In the genomic region with DNA sequence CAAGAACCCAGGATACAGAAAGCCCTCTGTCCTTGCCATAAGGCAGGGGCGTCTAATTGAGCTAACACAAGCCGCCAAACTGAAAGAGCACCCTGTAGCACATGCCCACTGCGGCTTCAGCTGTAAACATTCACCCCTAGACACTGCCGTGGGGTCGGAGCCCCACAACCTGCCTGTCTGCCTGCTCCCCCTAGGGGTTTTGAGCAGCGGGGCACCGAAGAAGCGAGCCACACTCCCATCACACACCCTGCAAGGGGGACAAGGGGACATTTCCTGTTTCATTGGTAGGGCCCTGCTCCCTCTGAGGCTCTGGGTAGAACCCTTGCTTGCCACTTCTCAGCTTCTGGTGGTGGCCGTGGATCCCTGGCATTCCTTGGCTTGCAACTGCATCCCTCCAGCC, we compare ENCODE assay signal across 15 cellular contexts. TPM values are rescaled to one million over a fixed set of nuclear protein-coding genes. Genes with fewer than 3 reads are reported as not detected.
DNase-seq lines count a peak whose midpoint lies in the region; ATAC-seq and TF ChIP-seq lines count a peak whose summit lies in the region.
"Had no signal": no experiment of that assay in that cellular context is flagged by ENCODE, and none has a peak within 500 bp of the region (broad histone marks: within the 10 kb centered on the region; RNA-seq: fewer than 3 reads in every experiment).

No MANE protein-coding gene starts in this region.

- ATAC-seq in Right ventricle myocardium superior (ENCODE audit: poor library complexity) (peak; percentile 20), left cardiac atrium (no peak), psoas muscle (no peak)
- ATAC-seq: gastroesophageal sphincter; stimulated activated naive B cell treated with anti-CD40 and anti-IgM and Interleukin-4, amounts not matched to agents 10 μg/mL and 1 μg/mL and 100 μg/mL, for 72 hours had no signal

- peak; percentile 22 for TF ChIP-seq CTCF in epithelial cell of proximal tubule (conservative IDR thresholded peaks at IDR 0.05; ENCODE audit: low read depth, low read length)
- TF ChIP-seq CTCF in psoas muscle (IDR thresholded peaks at IDR 0.05): no peak

- DNase-seq in Right ventricle myocardium superior (no peak), left cardiac atrium (no peak), OCI-M1 (lab: John Stamatoyannopoulos, UW) (peak; percentile 22), epithelial cell of proximal tubule (ENCODE audit: low read depth) (no peak), substantia nigra (lab: John Stamatoyannopoulos, UW) (peak in 7 of 49 donors; percentile 4 to 47 (median 28)), NCI-H1092 (lab: John Stamatoyannopoulos, UW) (no peak), psoas muscle (no peak), cardiac septum (ENCODE audit: low spot score) (no peak)
- DNase-seq: kidney; NCI-H1417 treated with DMSO at 0.1 percent for 48 hours; NCI-H748 treated with DMSO at 0.1 percent for 48 hours; stimulated activated CD4-positive, alpha-beta T cell treated with anti-CD3 and anti-CD28 coated beads, Interleukin-2, amount 100 ng/mL, for 48 hours; stimulated activated naive B cell treated with anti-CD40 and anti-IgM and Interleukin-4, amounts not matched to agents 10 μg/mL and 1 μg/mL and 100 μg/mL, for 72 hours had no signal

- WGBS in psoas muscle, 3 donors: 78 to 84% (median 82%) methylated on average over 9 of the region's 9 CpGs

- H3K4me1 ChIP-seq in psoas muscle: no peaks in the 10 kb centered on the region
- H3K4me1 ChIP-seq: gastroesophageal sphincter, SJSA1 had no signal

- no peaks in the 10 kb centered on the region for H3K9me3 ChIP-seq in psoas muscle
- H3K9me3 ChIP-seq: gastroesophageal sphincter, SJSA1 had no signal

- no peaks in the 10 kb centered on the region for H3K27me3 ChIP-seq in psoas muscle (ENCODE audit: insufficient read depth in 3 of 3, low read length in 2 of 3)
- H3K27me3 ChIP-seq: SJSA1 had no signal

- intact Hi-C loops in Right ventricle myocardium superior (cut with DNase I): no loop called here
- intact Hi-C loops in left cardiac atrium (cut with DNase I): no loop called here
- intact Hi-C loops in psoas muscle (cut with DNase I): no loop called here
- intact Hi-C loops in cardiac septum (cut with DNase I): no loop called here

- no peaks in the 10 kb centered on the region for H3K36me3 ChIP-seq in psoas muscle (ENCODE audit: insufficient read depth in 1 of 2, low read depth in 1 of 2)
- H3K36me3 ChIP-seq: gastroesophageal sphincter, SJSA1 had no signal

- H3K27ac ChIP-seq in substantia nigra (ENCODE audit: low read depth, low read length, poor library complexity, severe bottlenecking) (peak overlapping the region; percentile 2), psoas muscle (no peak overlapping the region)
- H3K27ac ChIP-seq: gastroesophageal sphincter, SJSA1 had no signal

- no peak overlapping the region for H3K4me3 ChIP-seq in epithelial cell of proximal tubule (ENCODE audit: low read depth, low read length)
- H3K4me3 ChIP-seq in psoas muscle: no peak overlapping the region
- H3K4me3 ChIP-seq: gastroesophageal sphincter, SJSA1 had no signal

RNA-seq across cellular contexts. Expression of gene BCLAF1, which starts 45.2 kb away (rescaled TPM):
- total RNA-seq in Right ventricle myocardium superior (59.5 TPM), left cardiac atrium (10 to 100 TPM; 70.9 to 99.8 TPM), epithelial cell of proximal tubule (97.4 and 146 TPM in 2 replicates), psoas muscle (100 to 1,000 TPM in 2 of 4 donors, 10 to 100 TPM in 2; 82.5 to 110 (median 102) TPM), cardiac septum (81.5 TPM)
- 10 to 100 TPM; 22.9 to 56.2 (median 41.3) TPM for polyA plus RNA-seq in psoas muscle
